8 cellular contexts compared by ENCODE assay signal in genomic region chr17:42050360-42051012, GRCh38. TPM values are rescaled to one million over a fixed set of nuclear protein-coding genes. Genes with fewer than 3 reads are reported as not detected.
DNase-seq lines count a peak whose midpoint lies in the region; ATAC-seq and TF ChIP-seq lines count a peak whose summit lies in the region.

C17orf113 (minus strand) TSS chr17:42050601; CDS start chr17:42043376, 7,225 bp downstream.

- H3K4me3 Mint-ChIP-seq in activated naive CD8-positive, alpha-beta T cell treated with anti-CD3 and anti-CD28 coated beads for 36 hours = peak within 1 kb of the TSS; percentile 65

- H3K27ac ChIP-seq in RWPE1 = 0 out of 2 replicates have a peak within 1 kb of the TSS, but pooled peaks have one; percentile 12
- peak within 1 kb of the TSS; percentile 36 for H3K27ac ChIP-seq in left ventricle myocardium inferior (replicated peaks)

- H3K27me3 Mint-ChIP-seq in activated naive CD8-positive, alpha-beta T cell treated with anti-CD3 and anti-CD28 coated beads for 36 hours = peaks cover 43% of the 10 kb centered on the region

- H3K9me3 Mint-ChIP-seq in activated naive CD8-positive, alpha-beta T cell treated with anti-CD3 and anti-CD28 coated beads for 36 hours = no peaks in the 10 kb centered on the region

- no peaks in the 10 kb centered on the region for H3K36me3 ChIP-seq in left ventricle myocardium inferior

- TF ChIP-seq CTCF in HFF-Myc (IDR thresholded peaks at IDR 0.05; ENCODE audit: low read depth, low read length, missing control alignments) (no peak), RWPE1 (conservative IDR thresholded peaks at IDR 0.05; ENCODE audit: low read depth) (peak; percentile 69), left ventricle myocardium inferior (IDR thresholded peaks at IDR 0.05; ENCODE audit: borderline replicate concordance) (peak; percentile 46)

- H3K9me3 ChIP-seq in left ventricle myocardium inferior (replicated peaks) = no peaks in the 10 kb centered on the region

- POLR2A ChIA-PET in RWPE1 (lab: Yijun Ruan, JAX; ENCODE audit: low non-redundant PET) = interaction anchor here (0.6 kb wide), 1 partner anchor 8 kb away, joined by 5 read pairs; no protein-coding TSS in a partner anchor

- no peaks in the 10 kb centered on the region for H3K36me3 Mint-ChIP-seq in activated naive CD8-positive, alpha-beta T cell treated with anti-CD3 and anti-CD28 coated beads for 36 hours

- DNase-seq in COLO829 (ENCODE audit: low spot score) = peak; percentile 30
- DNase-seq in HFF-Myc (ENCODE audit: extremely low read depth, low read depth) = no peak
- peak; percentile 55 for DNase-seq in RWPE1 (ENCODE audit: low spot score)
- peak; percentile 64 for DNase-seq in activated naive CD8-positive, alpha-beta T cell treated with anti-CD3 and anti-CD28 coated beads for 36 hours
- DNase-seq in left ventricle myocardium inferior = peak; percentile 48
- peak; percentile 27 to 95 (median 67) for DNase-seq in posterior cingulate gyrus
- no peak for DNase-seq in SIG-M5 (lab: John Stamatoyannopoulos, UW)

- intact Hi-C loops in left ventricle myocardium inferior (cut with micrococcal nuclease) = no loop called here
- intact Hi-C loops in posterior cingulate gyrus (cut with DNase I) = no loop called here

- peaks cover 4% of the 10 kb centered on the region for H3K4me1 Mint-ChIP-seq in activated naive CD8-positive, alpha-beta T cell treated with anti-CD3 and anti-CD28 coated beads for 36 hours

- no peak for ATAC-seq in GM19395 (IDR thresholded peaks at IDR 0.05; ENCODE audit: unreplicated experiment)

- H3K27ac Mint-ChIP-seq in activated naive CD8-positive, alpha-beta T cell treated with anti-CD3 and anti-CD28 coated beads for 36 hours = no peak within 1 kb of the TSS

- peaks cover 31% of the 10 kb centered on the region for H3K27me3 ChIP-seq in left ventricle myocardium inferior (ENCODE audit: low read depth)

- CTCF ChIA-PET in RWPE1 (lab: Yijun Ruan, JAX) = interaction anchor here (0.8 to 1.5 kb wide), 3 partner anchors 17 to 50 kb away, joined by 3 read pairs; partner anchors contain the start of gene NKIRAS2

- H3K4me3 ChIP-seq in HFF-Myc (replicated peaks; ENCODE audit: low read depth, low read length) (peak within 1 kb of the TSS; percentile 48), left ventricle myocardium inferior (peak within 1 kb of the TSS; percentile 84)

- H3K4me1 ChIP-seq in left ventricle myocardium inferior = peaks cover 17% of the 10 kb centered on the region

RNA-seq across cellular contexts. Expression of gene C17orf113, which starts in this region (rescaled TPM):
- total RNA-seq in activated naive CD8-positive, alpha-beta T cell treated with anti-CD3 and anti-CD28 coated beads for 36 hours = under 1 TPM; 0.23 to 0.40 TPM
- 0.63 TPM for total RNA-seq in left ventricle myocardium inferior

Comparison
In these comparisons a context has a peak if more than half of its experiments do, and no peak if none do; other contexts are left out.
1. Peak in DNase-seq in activated naive CD8-positive, alpha-beta T cell treated with anti-CD3 and anti-CD28 coated beads for 36 hours; RNA of the gene not detected or under 1 TPM.
2. Peak in DNase-seq, H3K4me3 ChIP-seq and H3K27ac ChIP-seq in left ventricle myocardium inferior; RNA of the gene not detected or under 1 TPM.
3. DNase-seq: peak in COLO829 (single experiment), RWPE1 (single experiment) and posterior cingulate gyrus (10 of 10); none in HFF-Myc (single experiment) and SIG-M5 (single experiment).